In genomic region chr12:113086249-113087164, GRCh38 we compare ENCODE assay signal across 1 cellular context.
TF ChIP-seq lines count a peak whose summit lies in the region.

No MANE protein-coding gene starts in this region.

TF ChIP-seq in HepG2, 621 proteins besides CTCF, POLR2A, EP300 and RAD21 (continued from another document):
- TF ChIP-seq ZBTB10 (CRISPR knock-in tag; IDR thresholded peaks at IDR 0.05; ENCODE audit: borderline replicate concordance) (no peak), ZMYM3 (CRISPR knock-in tag; IDR thresholded peaks at IDR 0.05) (peak; percentile 90), PATZ1 (CRISPR knock-in tag; IDR thresholded peaks at IDR 0.05) (peak; percentile 54; the same call in 1 of the 2 replicates), THRA (CRISPR knock-in tag; IDR thresholded peaks at IDR 0.05; ENCODE audit: borderline replicate concordance) (peak; percentile 41; the same call in 1 of the 2 replicates), KDM4B (CRISPR knock-in tag; IDR thresholded peaks at IDR 0.05) (no peak)
- TF ChIP-seq, protein P1, sequence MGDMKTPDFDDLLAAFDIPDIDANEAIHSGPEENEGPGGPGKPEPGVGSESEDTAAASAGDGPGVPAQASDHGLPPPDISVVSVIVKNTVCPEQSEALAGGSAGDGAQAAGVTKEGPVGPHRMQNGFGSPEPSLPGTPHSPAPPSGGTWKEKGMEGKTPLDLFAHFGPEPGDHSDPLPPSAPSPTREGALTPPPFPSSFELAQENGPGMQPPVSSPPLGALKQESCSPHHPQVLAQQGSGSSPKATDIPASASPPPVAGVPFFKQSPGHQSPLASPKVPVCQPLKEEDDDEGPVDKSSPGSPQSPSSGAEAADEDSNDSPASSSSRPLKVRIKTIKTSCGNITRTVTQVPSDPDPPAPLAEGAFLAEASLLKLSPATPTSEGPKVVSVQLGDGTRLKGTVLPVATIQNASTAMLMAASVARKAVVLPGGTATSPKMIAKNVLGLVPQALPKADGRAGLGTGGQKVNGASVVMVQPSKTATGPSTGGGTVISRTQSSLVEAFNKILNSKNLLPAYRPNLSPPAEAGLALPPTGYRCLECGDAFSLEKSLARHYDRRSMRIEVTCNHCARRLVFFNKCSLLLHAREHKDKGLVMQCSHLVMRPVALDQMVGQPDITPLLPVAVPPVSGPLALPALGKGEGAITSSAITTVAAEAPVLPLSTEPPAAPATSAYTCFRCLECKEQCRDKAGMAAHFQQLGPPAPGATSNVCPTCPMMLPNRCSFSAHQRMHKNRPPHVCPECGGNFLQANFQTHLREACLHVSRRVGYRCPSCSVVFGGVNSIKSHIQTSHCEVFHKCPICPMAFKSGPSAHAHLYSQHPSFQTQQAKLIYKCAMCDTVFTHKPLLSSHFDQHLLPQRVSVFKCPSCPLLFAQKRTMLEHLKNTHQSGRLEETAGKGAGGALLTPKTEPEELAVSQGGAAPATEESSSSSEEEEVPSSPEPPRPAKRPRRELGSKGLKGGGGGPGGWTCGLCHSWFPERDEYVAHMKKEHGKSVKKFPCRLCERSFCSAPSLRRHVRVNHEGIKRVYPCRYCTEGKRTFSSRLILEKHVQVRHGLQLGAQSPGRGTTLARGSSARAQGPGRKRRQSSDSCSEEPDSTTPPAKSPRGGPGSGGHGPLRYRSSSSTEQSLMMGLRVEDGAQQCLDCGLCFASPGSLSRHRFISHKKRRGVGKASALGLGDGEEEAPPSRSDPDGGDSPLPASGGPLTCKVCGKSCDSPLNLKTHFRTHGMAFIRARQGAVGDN (CRISPR knock-in tag; IDR thresholded peaks at IDR 0.05), result peak; percentile 30; the same call in 1 of the 2 replicates
